Comparison of ENCODE assay signal across 13 cellular contexts in genomic region chrX:124346064-124346876, GRCh38. TPM values are rescaled to one million over a fixed set of nuclear protein-coding genes. Genes with fewer than 3 reads are reported as not detected.
DNase-seq lines count a peak whose midpoint lies in the region; ATAC-seq, FAIRE-seq and TF ChIP-seq lines count a peak whose summit lies in the region.
"Had no signal": no experiment of that assay in that cellular context is flagged by ENCODE, and none has a peak within 500 bp of the region (broad histone marks: within the 10 kb centered on the region; RNA-seq: fewer than 3 reads in every experiment).

TSS of gene SH2D1A (plus strand) at chrX:124346563. CDS start at chrX:124346643, 80 bp downstream.

- DNase-seq in GM18507 (ENCODE audit: extremely low spot score, insufficient read length, low read depth) (no peak), anterior cingulate cortex (lab: John Stamatoyannopoulos, UW) (no peak), left colon (no peak), dorsolateral prefrontal cortex (no peak), hepatocyte (ENCODE audit: low spot score) (no peak)
- no peak for DNase-seq in T-helper 2 cell treated with Interferon-gamma antibody and Interleukin-4, amounts not matched to agents 5 μg/mL and 100 μg/mL, for 36 hours (ENCODE audit: low spot score)
- DNase-seq in activated naive CD4-positive, alpha-beta T cell treated with anti-CD3 and anti-CD28 coated beads, Interleukin-2, amount 10 ng/mL, durations not matched to agents 7 days and 5 days, result peak; percentile 45
- no peak for DNase-seq in natural killer cell treated with Interleukin-12 subunit alpha and Interleukin-12 subunit beta and Interleukin-15 and Interleukin-18, amount 100 ng/mL, for 72 hours (ENCODE audit: low spot score)
- DNase-seq: islet precursor cell, NCI-H187 had no signal

- peaks cover 13% of the 10 kb centered on the region for H3K36me3 Mint-ChIP-seq in T-helper 2 cell treated with Interferon-gamma antibody and Interleukin-4, amounts not matched to agents 5 μg/mL and 100 μg/mL, for 36 hours (ENCODE audit: low read depth)
- peaks cover 2% of the 10 kb centered on the region for H3K36me3 Mint-ChIP-seq in activated naive CD4-positive, alpha-beta T cell treated with anti-CD3 and anti-CD28 coated beads, Interleukin-2, amount 10 ng/mL, durations not matched to agents 7 days and 5 days
- H3K36me3 Mint-ChIP-seq in natural killer cell treated with Interleukin-12 subunit alpha and Interleukin-12 subunit beta and Interleukin-15 and Interleukin-18, amount 100 ng/mL, for 72 hours, result no peaks in the 10 kb centered on the region

- no peak within 1 kb of the TSS for H3K4me3 ChIP-seq in dorsolateral prefrontal cortex
- no peak within 1 kb of the TSS for H3K4me3 ChIP-seq in hepatocyte
- H3K4me3 ChIP-seq: BLaER1 treated with 17β-estradiol and CSF1 and Interleukin-3, amounts not matched to agents 10 nM and 100 nM had no signal

- H3K4me1 Mint-ChIP-seq in T-helper 2 cell treated with Interferon-gamma antibody and Interleukin-4, amounts not matched to agents 5 μg/mL and 100 μg/mL, for 36 hours (ENCODE audit: low read depth), result peaks cover 43% of the 10 kb centered on the region
- H3K4me1 Mint-ChIP-seq in activated naive CD4-positive, alpha-beta T cell treated with anti-CD3 and anti-CD28 coated beads, Interleukin-2, amount 10 ng/mL, durations not matched to agents 7 days and 5 days, result peaks cover 49% of the 10 kb centered on the region
- H3K4me1 Mint-ChIP-seq in natural killer cell treated with Interleukin-12 subunit alpha and Interleukin-12 subunit beta and Interleukin-15 and Interleukin-18, amount 100 ng/mL, for 72 hours (ENCODE audit: low read depth in 2 of 2), result peaks cover 33 to 55% of the 10 kb centered on the region in 2 donors

- H3K27ac Mint-ChIP-seq in T-helper 2 cell treated with Interferon-gamma antibody and Interleukin-4, amounts not matched to agents 5 μg/mL and 100 μg/mL, for 36 hours, result peak within 1 kb of the TSS; percentile 97
- H3K27ac Mint-ChIP-seq in activated naive CD4-positive, alpha-beta T cell treated with anti-CD3 and anti-CD28 coated beads, Interleukin-2, amount 10 ng/mL, durations not matched to agents 7 days and 5 days, result peak within 1 kb of the TSS; percentile 97
- H3K27ac Mint-ChIP-seq in natural killer cell treated with Interleukin-12 subunit alpha and Interleukin-12 subunit beta and Interleukin-15 and Interleukin-18, amount 100 ng/mL, for 72 hours, result peak within 1 kb of the TSS; percentile 86 to 89

- H3K27ac ChIP-seq in dorsolateral prefrontal cortex, result no peak within 1 kb of the TSS
- H3K27ac ChIP-seq in hepatocyte, result no peak within 1 kb of the TSS
- H3K27ac ChIP-seq: BLaER1 treated with 17β-estradiol and CSF1 and Interleukin-3, amounts not matched to agents 10 nM and 100 nM had no signal

- H3K9me2 ChIP-seq in hepatocyte (replicated peaks; ENCODE audit: insufficient read depth), result no peaks in the 10 kb centered on the region

- H3K4me2 ChIP-seq in hepatocyte, result no peak within 1 kb of the TSS
- H3K4me2 ChIP-seq: BLaER1 treated with 17β-estradiol and CSF1 and Interleukin-3, amounts not matched to agents 10 nM and 100 nM had no signal

- CTCF ChIA-PET in activated naive CD4-positive, alpha-beta T cell treated with anti-CD3 and anti-CD28 coated beads, Interleukin-2, amount 10 ng/mL, durations not matched to agents 7 days and 5 days (lab: Charles Lee), result interaction anchor here (0.8 to 2.4 kb wide), 6 partner anchors 8 to 122 kb away, joined by 3 to 6 read pairs (median 4); no protein-coding TSS in a partner anchor

- no peaks in the 10 kb centered on the region for H4K20me1 ChIP-seq in hepatocyte (ENCODE audit: insufficient read depth, poor library complexity, severe bottlenecking)

- 92% methylated on average over 19 of the region's 19 CpGs for WGBS in hepatocyte (ENCODE audit: low lambda C conversion rate, missing lambda C conversion rate)

- H3K9me3 Mint-ChIP-seq in T-helper 2 cell treated with Interferon-gamma antibody and Interleukin-4, amounts not matched to agents 5 μg/mL and 100 μg/mL, for 36 hours, result no peaks in the 10 kb centered on the region
- H3K9me3 Mint-ChIP-seq in activated naive CD4-positive, alpha-beta T cell treated with anti-CD3 and anti-CD28 coated beads, Interleukin-2, amount 10 ng/mL, durations not matched to agents 7 days and 5 days, result no peaks in the 10 kb centered on the region
- no peaks in the 10 kb centered on the region for H3K9me3 Mint-ChIP-seq in natural killer cell treated with Interleukin-12 subunit alpha and Interleukin-12 subunit beta and Interleukin-15 and Interleukin-18, amount 100 ng/mL, for 72 hours

- H3K79me2 ChIP-seq in hepatocyte, result no peaks in the 10 kb centered on the region

- H3K4me3 Mint-ChIP-seq in T-helper 2 cell treated with Interferon-gamma antibody and Interleukin-4, amounts not matched to agents 5 μg/mL and 100 μg/mL, for 36 hours, result peak within 1 kb of the TSS; percentile 96
- H3K4me3 Mint-ChIP-seq in activated naive CD4-positive, alpha-beta T cell treated with anti-CD3 and anti-CD28 coated beads, Interleukin-2, amount 10 ng/mL, durations not matched to agents 7 days and 5 days, result peak within 1 kb of the TSS; percentile 95
- H3K4me3 Mint-ChIP-seq in natural killer cell treated with Interleukin-12 subunit alpha and Interleukin-12 subunit beta and Interleukin-15 and Interleukin-18, amount 100 ng/mL, for 72 hours, result peak within 1 kb of the TSS; percentile 84

- FAIRE-seq in GM18507 (lab: Jason Lieb, UNC), result peak; percentile 71
- FAIRE-seq: H54 had no signal

- H3K27me3 ChIP-seq in dorsolateral prefrontal cortex (peaks cover 0 to 61% (median 5%) of the 10 kb centered on the region in 45 donors), hepatocyte (no peaks in the 10 kb centered on the region)

- ATAC-seq in natural killer cell treated with Interleukin-12 subunit alpha and Interleukin-12 subunit beta and Interleukin-15 and Interleukin-18, amount 100 ng/mL, for 72 hours, result peak; percentile 68 to 72
- ATAC-seq in left colon, result no peak

- H2AFZ ChIP-seq in hepatocyte, result no peak within 1 kb of the TSS

- intact Hi-C loops in left colon (cut with DNase I, micrococcal nuclease), result no loop called here
- intact Hi-C loops in dorsolateral prefrontal cortex (cut with DNase I), result no loop called here

- no peaks in the 10 kb centered on the region for H3K36me3 ChIP-seq in hepatocyte (replicated peaks; ENCODE audit: insufficient read depth, low read depth)
- H3K36me3 ChIP-seq: BLaER1 treated with 17β-estradiol and CSF1 and Interleukin-3, amounts not matched to agents 10 nM and 100 nM had no signal

- H3K9me3 ChIP-seq in hepatocyte (ENCODE audit: low read depth), result no peaks in the 10 kb centered on the region
- H3K9me3 ChIP-seq: BLaER1 treated with 17β-estradiol and CSF1 and Interleukin-3, amounts not matched to agents 10 nM and 100 nM had no signal

- H3K27me3 Mint-ChIP-seq in T-helper 2 cell treated with Interferon-gamma antibody and Interleukin-4, amounts not matched to agents 5 μg/mL and 100 μg/mL, for 36 hours (ENCODE audit: low read depth), result no peaks in the 10 kb centered on the region
- no peaks in the 10 kb centered on the region for H3K27me3 Mint-ChIP-seq in activated naive CD4-positive, alpha-beta T cell treated with anti-CD3 and anti-CD28 coated beads, Interleukin-2, amount 10 ng/mL, durations not matched to agents 7 days and 5 days
- no peaks in the 10 kb centered on the region for H3K27me3 Mint-ChIP-seq in natural killer cell treated with Interleukin-12 subunit alpha and Interleukin-12 subunit beta and Interleukin-15 and Interleukin-18, amount 100 ng/mL, for 72 hours

- no peaks in the 10 kb centered on the region for H3K4me1 ChIP-seq in hepatocyte (ENCODE audit: insufficient read depth)

- TF ChIP-seq CTCF in dorsolateral prefrontal cortex (IDR thresholded peaks at IDR 0.05 in 54 of 56, conservative IDR thresholded peaks at IDR 0.05 in 2 of 56; ENCODE audit: low read depth in 1 of 56, partially characterized antibody in 56 of 56) (no peak), hepatocyte (IDR thresholded peaks at IDR 0.05; ENCODE audit: poor library complexity) (no peak)

RNA-seq across cellular contexts. Expression of gene SH2D1A, which starts in this region (rescaled TPM):
- 10 to 100 TPM; 76.1 to 76.7 TPM for total RNA-seq in natural killer cell treated with Interleukin-12 subunit alpha and Interleukin-12 subunit beta and Interleukin-15 and Interleukin-18, amount 100 ng/mL, for 72 hours
- total RNA-seq in left colon, result under 1 TPM in 1 of 2 donors, not detected in 1; 0.34 TPM
- total RNA-seq in dorsolateral prefrontal cortex, result 1 to 10 TPM in 3 of 120 experiments, under 1 TPM in 38, not detected in 79; 0.17 to 2.8 (median 0.30) TPM
- not detected in 2 replicates for total RNA-seq in hepatocyte
- polyA plus RNA-seq in hepatocyte, result not detected in 2 replicates
- total RNA-seq: cerebellum had no signal

Comparison
In these comparisons a context has a peak if more than half of its experiments do, and no peak if none do; other contexts are left out.
1. RNA of gene SH2D1A (total RNA-seq): 76.1 to 76.7 TPM in natural killer cell treated with Interleukin-12 subunit alpha and Interleukin-12 subunit beta and Interleukin-15 and Interleukin-18, amount 100 ng/mL, for 72 hours; 0.34 TPM in left colon, 0.17 to 2.8 TPM in dorsolateral prefrontal cortex and not detected in hepatocyte; every median in the first group is over 10 times any median in the second.
2. Peak in every context shown above with its lines, with median percentiles within 50 percentile points of each other: H3K27ac Mint-ChIP-seq and H3K4me3 Mint-ChIP-seq.